2 cellular contexts compared by ENCODE assay signal in the genomic region with DNA sequence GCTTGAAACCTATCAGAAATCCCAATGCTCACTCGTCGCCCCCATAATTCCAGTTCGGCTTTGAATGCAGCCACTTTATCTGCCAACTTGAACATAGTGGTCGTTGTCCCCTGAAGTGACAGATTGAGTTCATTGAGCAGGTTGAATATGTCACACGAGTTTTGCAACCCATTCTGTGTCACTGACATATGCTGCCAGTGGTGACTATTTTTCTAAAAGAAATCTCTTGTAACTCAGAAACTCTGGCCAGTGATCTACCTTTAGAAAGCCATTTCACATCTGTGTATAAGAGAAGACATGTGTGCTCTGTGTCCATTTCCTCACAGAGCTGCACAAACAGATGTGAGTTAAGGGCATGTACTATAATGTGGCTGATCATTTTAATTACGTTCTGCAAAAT.
TF ChIP-seq lines count a peak whose summit lies in the region.

No MANE protein-coding gene starts in this region.

TF ChIP-seq in liver, 16 proteins besides CTCF, POLR2A, EP300 and RAD21 (continued from another document):
- TF ChIP-seq, protein P1, sequence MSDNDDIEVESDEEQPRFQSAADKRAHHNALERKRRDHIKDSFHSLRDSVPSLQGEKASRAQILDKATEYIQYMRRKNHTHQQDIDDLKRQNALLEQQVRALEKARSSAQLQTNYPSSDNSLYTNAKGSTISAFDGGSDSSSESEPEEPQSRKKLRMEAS (IDR thresholded peaks at IDR 0.05), result no peak
- TF ChIP-seq, protein P2, sequence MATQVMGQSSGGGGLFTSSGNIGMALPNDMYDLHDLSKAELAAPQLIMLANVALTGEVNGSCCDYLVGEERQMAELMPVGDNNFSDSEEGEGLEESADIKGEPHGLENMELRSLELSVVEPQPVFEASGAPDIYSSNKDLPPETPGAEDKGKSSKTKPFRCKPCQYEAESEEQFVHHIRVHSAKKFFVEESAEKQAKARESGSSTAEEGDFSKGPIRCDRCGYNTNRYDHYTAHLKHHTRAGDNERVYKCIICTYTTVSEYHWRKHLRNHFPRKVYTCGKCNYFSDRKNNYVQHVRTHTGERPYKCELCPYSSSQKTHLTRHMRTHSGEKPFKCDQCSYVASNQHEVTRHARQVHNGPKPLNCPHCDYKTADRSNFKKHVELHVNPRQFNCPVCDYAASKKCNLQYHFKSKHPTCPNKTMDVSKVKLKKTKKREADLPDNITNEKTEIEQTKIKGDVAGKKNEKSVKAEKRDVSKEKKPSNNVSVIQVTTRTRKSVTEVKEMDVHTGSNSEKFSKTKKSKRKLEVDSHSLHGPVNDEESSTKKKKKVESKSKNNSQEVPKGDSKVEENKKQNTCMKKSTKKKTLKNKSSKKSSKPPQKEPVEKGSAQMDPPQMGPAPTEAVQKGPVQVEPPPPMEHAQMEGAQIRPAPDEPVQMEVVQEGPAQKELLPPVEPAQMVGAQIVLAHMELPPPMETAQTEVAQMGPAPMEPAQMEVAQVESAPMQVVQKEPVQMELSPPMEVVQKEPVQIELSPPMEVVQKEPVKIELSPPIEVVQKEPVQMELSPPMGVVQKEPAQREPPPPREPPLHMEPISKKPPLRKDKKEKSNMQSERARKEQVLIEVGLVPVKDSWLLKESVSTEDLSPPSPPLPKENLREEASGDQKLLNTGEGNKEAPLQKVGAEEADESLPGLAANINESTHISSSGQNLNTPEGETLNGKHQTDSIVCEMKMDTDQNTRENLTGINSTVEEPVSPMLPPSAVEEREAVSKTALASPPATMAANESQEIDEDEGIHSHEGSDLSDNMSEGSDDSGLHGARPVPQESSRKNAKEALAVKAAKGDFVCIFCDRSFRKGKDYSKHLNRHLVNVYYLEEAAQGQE (IDR thresholded peaks at IDR 0.05), result no peak
- TF ChIP-seq EGR1 (IDR thresholded peaks at IDR 0.05; ENCODE audit: low read depth in 2 of 2), result no peak
- TF ChIP-seq, protein P3, sequence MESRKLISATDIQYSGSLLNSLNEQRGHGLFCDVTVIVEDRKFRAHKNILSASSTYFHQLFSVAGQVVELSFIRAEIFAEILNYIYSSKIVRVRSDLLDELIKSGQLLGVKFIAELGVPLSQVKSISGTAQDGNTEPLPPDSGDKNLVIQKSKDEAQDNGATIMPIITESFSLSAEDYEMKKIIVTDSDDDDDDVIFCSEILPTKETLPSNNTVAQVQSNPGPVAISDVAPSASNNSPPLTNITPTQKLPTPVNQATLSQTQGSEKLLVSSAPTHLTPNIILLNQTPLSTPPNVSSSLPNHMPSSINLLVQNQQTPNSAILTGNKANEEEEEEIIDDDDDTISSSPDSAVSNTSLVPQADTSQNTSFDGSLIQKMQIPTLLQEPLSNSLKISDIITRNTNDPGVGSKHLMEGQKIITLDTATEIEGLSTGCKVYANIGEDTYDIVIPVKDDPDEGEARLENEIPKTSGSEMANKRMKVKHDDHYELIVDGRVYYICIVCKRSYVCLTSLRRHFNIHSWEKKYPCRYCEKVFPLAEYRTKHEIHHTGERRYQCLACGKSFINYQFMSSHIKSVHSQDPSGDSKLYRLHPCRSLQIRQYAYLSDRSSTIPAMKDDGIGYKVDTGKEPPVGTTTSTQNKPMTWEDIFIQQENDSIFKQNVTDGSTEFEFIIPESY (IDR thresholded peaks at IDR 0.05), result no peak
- no peak for TF ChIP-seq NR2F2 (IDR thresholded peaks at IDR 0.05)
- no peak for TF ChIP-seq HNF4G (IDR thresholded peaks at IDR 0.05)
- no peak for TF ChIP-seq YY1 (IDR thresholded peaks at IDR 0.05)
- no peak for TF ChIP-seq TAF1 (conservative IDR thresholded peaks at IDR 0.05)
- TF ChIP-seq FOXA2 (IDR thresholded peaks at IDR 0.05), result no peak
- no peak for TF ChIP-seq GABPA (IDR thresholded peaks at IDR 0.05 in 1 of 2, conservative IDR thresholded peaks at IDR 0.05 in 1 of 2)
- TF ChIP-seq FOXA1 (IDR thresholded peaks at IDR 0.05), result no peak
- TF ChIP-seq HNF4A (conservative IDR thresholded peaks at IDR 0.05), result no peak

TF ChIP-seq in HepG2, 621 proteins besides CTCF, POLR2A, EP300 and RAD21 (continued from another document):
- TF ChIP-seq, protein P4, sequence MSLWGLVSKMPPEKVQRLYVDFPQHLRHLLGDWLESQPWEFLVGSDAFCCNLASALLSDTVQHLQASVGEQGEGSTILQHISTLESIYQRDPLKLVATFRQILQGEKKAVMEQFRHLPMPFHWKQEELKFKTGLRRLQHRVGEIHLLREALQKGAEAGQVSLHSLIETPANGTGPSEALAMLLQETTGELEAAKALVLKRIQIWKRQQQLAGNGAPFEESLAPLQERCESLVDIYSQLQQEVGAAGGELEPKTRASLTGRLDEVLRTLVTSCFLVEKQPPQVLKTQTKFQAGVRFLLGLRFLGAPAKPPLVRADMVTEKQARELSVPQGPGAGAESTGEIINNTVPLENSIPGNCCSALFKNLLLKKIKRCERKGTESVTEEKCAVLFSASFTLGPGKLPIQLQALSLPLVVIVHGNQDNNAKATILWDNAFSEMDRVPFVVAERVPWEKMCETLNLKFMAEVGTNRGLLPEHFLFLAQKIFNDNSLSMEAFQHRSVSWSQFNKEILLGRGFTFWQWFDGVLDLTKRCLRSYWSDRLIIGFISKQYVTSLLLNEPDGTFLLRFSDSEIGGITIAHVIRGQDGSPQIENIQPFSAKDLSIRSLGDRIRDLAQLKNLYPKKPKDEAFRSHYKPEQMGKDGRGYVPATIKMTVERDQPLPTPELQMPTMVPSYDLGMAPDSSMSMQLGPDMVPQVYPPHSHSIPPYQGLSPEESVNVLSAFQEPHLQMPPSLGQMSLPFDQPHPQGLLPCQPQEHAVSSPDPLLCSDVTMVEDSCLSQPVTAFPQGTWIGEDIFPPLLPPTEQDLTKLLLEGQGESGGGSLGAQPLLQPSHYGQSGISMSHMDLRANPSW (CRISPR knock-in tag; IDR thresholded peaks at IDR 0.05; ENCODE audit: borderline replicate concordance), result no peak
- no peak for TF ChIP-seq KAT2B (IDR thresholded peaks at IDR 0.05; ENCODE audit: borderline replicate concordance, low read depth, low read length)
